Comparison of ENCODE assay signal across 24 cellular contexts in genomic region chr14:76697246-76697645, GRCh38.
"Had no signal": no experiment of that assay in that cellular context is flagged by ENCODE, and none has a peak within 500 bp of the region (broad histone marks: within the 10 kb centered on the region; RNA-seq: fewer than 3 reads in every experiment).

No MANE protein-coding gene starts in this region.

- H2AFZ ChIP-seq: hepatocyte had no signal

- H3K9me3 ChIP-seq: pancreas, prostate gland, SK-N-SH, spleen, upper lobe of right lung had no signal

- H3K79me2 ChIP-seq: hepatocyte had no signal

- H3K4me3 ChIP-seq: hepatocyte, pancreas, prostate gland, spleen, upper lobe of right lung had no signal

- H3K4me1 ChIP-seq: pancreas, prostate gland, spleen, upper lobe of right lung had no signal

- ATAC-seq: left cardiac atrium; naive thymus-derived CD4-positive, alpha-beta T cell; pancreas; upper lobe of right lung had no signal

- DNase-seq: activated CD4-positive, alpha-beta memory T cell treated with anti-CD3 and anti-CD28 coated beads, Interleukin-2, amount 10 ng/mL, durations not matched to agents 7 days and 5 days; activated CD4-positive, alpha-beta T cell treated with anti-CD3 and anti-CD28 coated beads, Interleukin-2, amount 10 ng/mL, durations not matched to agents 7 days and 5 days; activated CD4-positive, CD25-positive, alpha-beta regulatory T cell treated with anti-CD3 and anti-CD28 coated beads, Interleukin-2, amount 50 U/mL, for 72 hours; activated naive CD4-positive, alpha-beta T cell; activated T-cell treated with anti-CD3 and anti-CD28 coated beads, Interleukin-2, amount 50 U/mL, for 48 hours; anterior cingulate cortex; dermis blood vessel endothelial cell; effector CD4-positive, alpha-beta T cell; left cardiac atrium; naive thymus-derived CD4-positive, alpha-beta T cell; pancreas; retina; SK-N-SH; spleen; stimulated activated CD4-positive, alpha-beta T cell treated with anti-CD3 and anti-CD28 coated beads, Interleukin-2, amount 100 ng/mL, for 48 hours; SW 1271; T-helper 9 cell; upper lobe of right lung had no signal

- FAIRE-seq: bronchial epithelial cell, endometrium, frontal cortex, pancreas had no signal

- H3K27ac ChIP-seq: epithelial cell of prostate, hepatocyte, pancreas, prostate gland, spleen, upper lobe of right lung had no signal

- H3K4me2 ChIP-seq: hepatocyte, SK-N-SH had no signal

- H3K27me3 ChIP-seq: hepatocyte, pancreas, spleen, upper lobe of right lung had no signal

- H3K9ac ChIP-seq: SK-N-SH had no signal

- H3K36me3 ChIP-seq: pancreas, prostate gland, spleen, upper lobe of right lung had no signal
